In the genomic region with DNA sequence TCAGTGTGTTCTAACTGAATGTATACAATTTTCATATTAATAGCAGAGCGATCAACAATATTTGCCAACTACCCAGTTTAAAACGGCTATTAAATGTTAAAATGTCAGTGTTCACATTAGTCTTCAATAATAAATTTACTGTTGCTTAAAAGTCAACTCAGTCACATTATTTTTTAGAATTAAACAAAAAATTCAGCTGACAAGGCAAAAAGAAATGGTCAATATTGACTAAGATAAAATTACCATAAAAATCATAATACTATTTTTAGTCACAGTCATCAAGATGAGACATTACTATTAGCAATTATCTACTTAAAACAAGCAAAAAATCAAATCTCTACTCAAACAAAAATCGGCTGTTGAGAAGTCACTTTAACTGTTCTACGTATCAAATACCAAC, we compare ENCODE assay signal across 2 cellular contexts.
TF ChIP-seq lines count a peak whose summit lies in the region.

No MANE protein-coding gene starts in this region.

TF ChIP-seq in HepG2, 621 proteins besides CTCF, POLR2A, EP300 and RAD21:
- TF ChIP-seq, protein P1, sequence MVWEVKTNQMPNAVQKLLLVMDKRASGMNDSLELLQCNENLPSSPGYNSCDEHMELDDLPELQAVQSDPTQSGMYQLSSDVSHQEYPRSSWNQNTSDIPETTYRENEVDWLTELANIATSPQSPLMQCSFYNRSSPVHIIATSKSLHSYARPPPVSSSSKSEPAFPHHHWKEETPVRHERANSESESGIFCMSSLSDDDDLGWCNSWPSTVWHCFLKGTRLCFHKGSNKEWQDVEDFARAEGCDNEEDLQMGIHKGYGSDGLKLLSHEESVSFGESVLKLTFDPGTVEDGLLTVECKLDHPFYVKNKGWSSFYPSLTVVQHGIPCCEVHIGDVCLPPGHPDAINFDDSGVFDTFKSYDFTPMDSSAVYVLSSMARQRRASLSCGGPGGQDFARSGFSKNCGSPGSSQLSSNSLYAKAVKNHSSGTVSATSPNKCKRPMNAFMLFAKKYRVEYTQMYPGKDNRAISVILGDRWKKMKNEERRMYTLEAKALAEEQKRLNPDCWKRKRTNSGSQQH (CRISPR knock-in tag; IDR thresholded peaks at IDR 0.05; ENCODE audit: low read depth): no peak
- TF ChIP-seq MAFF (IDR thresholded peaks at IDR 0.05; ENCODE audit: low read depth, low read length) (peak; percentile 94), CHD2 (IDR thresholded peaks at IDR 0.05; ENCODE audit: low read depth, low read length) (no peak), MAFK (conservative IDR thresholded peaks at IDR 0.05 in 1 of 2, IDR thresholded peaks at IDR 0.05 in 1 of 2; ENCODE audit: low read length in 2 of 2) (peak; percentile 94 to 97)

TF ChIP-seq in HEK293T, 16 proteins besides CTCF, POLR2A, EP300 and RAD21:
- TF ChIP-seq SP1 (IDR thresholded peaks at IDR 0.05) (no peak), HDGF (IDR thresholded peaks at IDR 0.05; ENCODE audit: borderline replicate concordance) (no peak), ZNF384 (IDR thresholded peaks at IDR 0.05) (no peak), BHLHE40 (IDR thresholded peaks at IDR 0.05; ENCODE audit: borderline replicate concordance) (no peak), ELF4 (IDR thresholded peaks at IDR 0.05) (no peak), L3MBTL2 (conservative IDR thresholded peaks at IDR 0.05) (no peak), LEF1 (IDR thresholded peaks at IDR 0.05; ENCODE audit: borderline replicate concordance) (no peak), TARDBP (IDR thresholded peaks at IDR 0.05) (no peak), ARNT (IDR thresholded peaks at IDR 0.05) (no peak), FOXM1 (IDR thresholded peaks at IDR 0.05; ENCODE audit: borderline replicate concordance) (no peak), SUZ12 (IDR thresholded peaks at IDR 0.05) (no peak), FOXK2 (IDR thresholded peaks at IDR 0.05) (no peak), FOXA1 (IDR thresholded peaks at IDR 0.05) (no peak)
- TF ChIP-seq, protein P2, sequence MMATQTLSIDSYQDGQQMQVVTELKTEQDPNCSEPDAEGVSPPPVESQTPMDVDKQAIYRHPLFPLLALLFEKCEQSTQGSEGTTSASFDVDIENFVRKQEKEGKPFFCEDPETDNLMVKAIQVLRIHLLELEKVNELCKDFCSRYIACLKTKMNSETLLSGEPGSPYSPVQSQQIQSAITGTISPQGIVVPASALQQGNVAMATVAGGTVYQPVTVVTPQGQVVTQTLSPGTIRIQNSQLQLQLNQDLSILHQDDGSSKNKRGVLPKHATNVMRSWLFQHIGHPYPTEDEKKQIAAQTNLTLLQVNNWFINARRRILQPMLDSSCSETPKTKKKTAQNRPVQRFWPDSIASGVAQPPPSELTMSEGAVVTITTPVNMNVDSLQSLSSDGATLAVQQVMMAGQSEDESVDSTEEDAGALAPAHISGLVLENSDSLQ (IDR thresholded peaks at IDR 0.05): no peak
